23 cellular contexts compared by ENCODE assay signal in genomic region chr17:52789829-52790228, GRCh38.
A peak's percentile ranks its signal among the peaks of the same experiment; 100 is the strongest.
DNase-seq lines count a peak whose midpoint lies in the region; ATAC-seq, FAIRE-seq and TF ChIP-seq lines count a peak whose summit lies in the region.
"Had no signal": no experiment of that assay in that cellular context is flagged by ENCODE, and none has a peak within 500 bp of the region (broad histone marks: within the 10 kb centered on the region; RNA-seq: fewer than 3 reads in every experiment).

No MANE protein-coding gene starts in this region.

- H3K9me3 Mint-ChIP-seq in T-helper 2 cell treated with Interferon-gamma antibody and Interleukin-4, amounts not matched to agents 5 μg/mL and 100 μg/mL, for 36 hours, result peaks cover 18% of the 10 kb centered on the region

- H3K36me3 Mint-ChIP-seq in T-helper 2 cell treated with Interferon-gamma antibody and Interleukin-4, amounts not matched to agents 5 μg/mL and 100 μg/mL, for 36 hours (ENCODE audit: low read depth), result no peaks in the 10 kb centered on the region
- H3K36me3 Mint-ChIP-seq: CD4-positive, CD25-positive, alpha-beta regulatory T cell; CD8-positive, alpha-beta T cell had no signal

- H3K36me3 ChIP-seq in small intestine (ENCODE audit: control insufficient read depth in 2 of 2, insufficient read depth in 2 of 2, low read length in 2 of 2), result no peaks in the 10 kb centered on the region
- H3K36me3 ChIP-seq: BLaER1 had no signal

- 3 to 41% (median 25%) methylated on average over 3 of the region's 3 CpGs for WGBS in small intestine, 3 donors

- TF ChIP-seq CTCF in cardiac fibroblast (IDR thresholded peaks at IDR 0.05; ENCODE audit: low read depth, low read length), result no peak
- no peak for TF ChIP-seq CTCF in fibroblast of pulmonary artery (IDR thresholded peaks at IDR 0.05; ENCODE audit: low read length, missing control alignments)

- peaks cover 0 to 3% of the 10 kb centered on the region in 2 donors for H3K4me1 ChIP-seq in small intestine (ENCODE audit: control insufficient read depth in 2 of 2, insufficient read depth in 1 of 2, low read depth in 1 of 2, low read length in 1 of 2)
- H3K4me1 ChIP-seq: Caco-2 had no signal

- H3K4me3 Mint-ChIP-seq in T-helper 2 cell treated with Interferon-gamma antibody and Interleukin-4, amounts not matched to agents 5 μg/mL and 100 μg/mL, for 36 hours, result no peak overlapping the region
- H3K4me3 Mint-ChIP-seq: B cell; CD4-positive, CD25-positive, alpha-beta regulatory T cell; CD8-positive, alpha-beta T cell had no signal

- H3K27ac ChIP-seq in small intestine (ENCODE audit: low read depth in 1 of 2, low read length in 1 of 2), result no peak overlapping the region
- H3K27ac ChIP-seq: 22Rv1, BLaER1, C4-2B, GM23248 had no signal

- no peak for FAIRE-seq in small intestine (lab: Jason Lieb, UNC)
- FAIRE-seq: A204.1, G401.6, GM12892, H1 had no signal

- no peaks in the 10 kb centered on the region for H3K9me3 ChIP-seq in small intestine (ENCODE audit: control insufficient read depth, low read depth)
- H3K9me3 ChIP-seq: BLaER1, Caco-2 had no signal

- no peaks in the 10 kb centered on the region for H3K4me1 Mint-ChIP-seq in T-helper 2 cell treated with Interferon-gamma antibody and Interleukin-4, amounts not matched to agents 5 μg/mL and 100 μg/mL, for 36 hours (ENCODE audit: low read depth)
- H3K4me1 Mint-ChIP-seq: B cell; CD4-positive, CD25-positive, alpha-beta regulatory T cell had no signal

- ATAC-seq in left cardiac atrium, result no peak
- ATAC-seq: CD8-positive, alpha-beta T cell had no signal

- no peaks in the 10 kb centered on the region for H3K27me3 ChIP-seq in small intestine (ENCODE audit: control insufficient read depth in 2 of 2, insufficient read depth in 2 of 2, low read length in 2 of 2)
- H3K27me3 ChIP-seq: BLaER1 had no signal

- intact Hi-C loops in left cardiac atrium (cut with DNase I), result no loop called here
- intact Hi-C loops in cardiac septum (cut with DNase I), result no loop called here

- H3K27ac Mint-ChIP-seq in T-helper 2 cell treated with Interferon-gamma antibody and Interleukin-4, amounts not matched to agents 5 μg/mL and 100 μg/mL, for 36 hours, result no peak overlapping the region
- H3K27ac Mint-ChIP-seq: B cell; CD8-positive, alpha-beta T cell had no signal

- H3K4me3 ChIP-seq in cardiac fibroblast (replicated peaks in 1 of 2; ENCODE audit: low read depth in 2 of 2, low read length in 2 of 2) (no peak overlapping the region), fibroblast of pulmonary artery (replicated peaks; ENCODE audit: low read depth, low read length) (no peak overlapping the region), small intestine (ENCODE audit: low read depth in 1 of 2, low read length in 2 of 2) (no peak overlapping the region)
- H3K4me3 ChIP-seq: BLaER1, GM23248 had no signal

- DNase-seq in left cardiac atrium, result peak; percentile 18
- no peak for DNase-seq in cardiac septum (ENCODE audit: low spot score)
- DNase-seq in cardiac fibroblast (ENCODE audit: low read depth in 2 of 2), result peak; percentile 0 to 4
- peak; percentile 26 for DNase-seq in fibroblast of pulmonary artery (ENCODE audit: low read depth)
- peak; percentile 37 for DNase-seq in small intestine
- DNase-seq in HuH-7 (ENCODE audit: low spot score), result no peak
- DNase-seq in hippocampal formation (lab: John Stamatoyannopoulos, UW), result no peak
- DNase-seq in T-helper 2 cell treated with Interferon-gamma antibody and Interleukin-4, amounts not matched to agents 5 μg/mL and 100 μg/mL, for 36 hours (ENCODE audit: low spot score), result no peak
- DNase-seq: Caco-2; CD4-positive, CD25-positive, alpha-beta regulatory T cell; CD8-positive, alpha-beta T cell; DND-41; GM23248; H7; HCEC 1CT had no signal

- no peaks in the 10 kb centered on the region for H3K27me3 Mint-ChIP-seq in T-helper 2 cell treated with Interferon-gamma antibody and Interleukin-4, amounts not matched to agents 5 μg/mL and 100 μg/mL, for 36 hours (ENCODE audit: low read depth)
- H3K27me3 Mint-ChIP-seq: B cell; CD4-positive, CD25-positive, alpha-beta regulatory T cell had no signal

Comparison
In these comparisons a context has a peak if more than half of its experiments do, and no peak if none do; other contexts are left out.
1. DNase-seq: peak in left cardiac atrium (single experiment), cardiac fibroblast (2 of 2), fibroblast of pulmonary artery (single experiment) and small intestine (single experiment); none in cardiac septum (single experiment), HuH-7 (single experiment), hippocampal formation (0 of 2) and T-helper 2 cell treated with Interferon-gamma antibody and Interleukin-4, amounts not matched to agents 5 μg/mL and 100 μg/mL, for 36 hours (single experiment).